Comparison of ENCODE assay signal across 13 cellular contexts in genomic region chr7:24827589-24827988, GRCh38.
DNase-seq lines count a peak whose midpoint lies in the region; ATAC-seq and TF ChIP-seq lines count a peak whose summit lies in the region.
"Had no signal": no experiment of that assay in that cellular context is flagged by ENCODE, and none has a peak within 500 bp of the region (broad histone marks: within the 10 kb centered on the region; RNA-seq: fewer than 3 reads in every experiment).

No MANE protein-coding gene starts in this region.

- peak overlapping the region; percentile 72 for H3K4me3 Mint-ChIP-seq in T-helper 17 cell
- H3K4me3 Mint-ChIP-seq: nephron had no signal

- DNase-seq in AG10803 (ENCODE audit: low read depth) (peak; percentile 75), EL (peak; percentile 77), T-helper 17 cell (no peak), foreskin fibroblast (peak; percentile 71 to 81), amniotic stem cell (lab: John Stamatoyannopoulos, UW) (no peak), occipital lobe (lab: John Stamatoyannopoulos, UW) (no peak), LoVo (ENCODE audit: low spot score) (no peak), NCI-H1694 (lab: John Stamatoyannopoulos, UW) (no peak)
- DNase-seq: left cardiac atrium, NCI-H1105 treated with DMSO at 0.1 percent for 48 hours, NCI-H524 treated with DMSO at 0.1 percent for 48 hours had no signal

- no peak for TF ChIP-seq CTCF in AG10803 (conservative IDR thresholded peaks at IDR 0.05; ENCODE audit: low read length)
- no peak for TF ChIP-seq CTCF in foreskin fibroblast (IDR thresholded peaks at IDR 0.05; ENCODE audit: low read depth, low read length)

- H3K9me3 ChIP-seq in T-helper 17 cell (ENCODE audit: control insufficient read depth, low read length, poor library complexity, severe bottlenecking): no peaks in the 10 kb centered on the region
- H3K9me3 ChIP-seq: right atrium auricular region had no signal

- H3K4me1 Mint-ChIP-seq in T-helper 17 cell: peaks cover 50% of the 10 kb centered on the region

- H3K27ac Mint-ChIP-seq in T-helper 17 cell: peak overlapping the region; percentile 94
- H3K27ac Mint-ChIP-seq: nephron had no signal

- no peak overlapping the region for H3K4me3 ChIP-seq in AG10803 (ENCODE audit: low read length)
- H3K4me3 ChIP-seq in foreskin fibroblast (ENCODE audit: low read depth in 1 of 2, low read length in 2 of 2): no peak overlapping the region
- H3K4me3 ChIP-seq: right atrium auricular region had no signal

- ATAC-seq in T-helper 17 cell: no peak
- ATAC-seq: left cardiac atrium had no signal

- no peaks in the 10 kb centered on the region for H3K27me3 Mint-ChIP-seq in T-helper 17 cell

- peaks cover 7% of the 10 kb centered on the region for H3K36me3 Mint-ChIP-seq in T-helper 17 cell (ENCODE audit: low read depth)

Comparison
In these comparisons a context has a peak if more than half of its experiments do, and no peak if none do; other contexts are left out.
1. DNase-seq: peak in AG10803 (single experiment), EL (single experiment) and foreskin fibroblast (2 of 2); none in T-helper 17 cell (0 of 3), amniotic stem cell (single experiment), occipital lobe (single experiment), LoVo (single experiment) and NCI-H1694 (single experiment).